1 cellular context compared by ENCODE assay signal in the genomic region with DNA sequence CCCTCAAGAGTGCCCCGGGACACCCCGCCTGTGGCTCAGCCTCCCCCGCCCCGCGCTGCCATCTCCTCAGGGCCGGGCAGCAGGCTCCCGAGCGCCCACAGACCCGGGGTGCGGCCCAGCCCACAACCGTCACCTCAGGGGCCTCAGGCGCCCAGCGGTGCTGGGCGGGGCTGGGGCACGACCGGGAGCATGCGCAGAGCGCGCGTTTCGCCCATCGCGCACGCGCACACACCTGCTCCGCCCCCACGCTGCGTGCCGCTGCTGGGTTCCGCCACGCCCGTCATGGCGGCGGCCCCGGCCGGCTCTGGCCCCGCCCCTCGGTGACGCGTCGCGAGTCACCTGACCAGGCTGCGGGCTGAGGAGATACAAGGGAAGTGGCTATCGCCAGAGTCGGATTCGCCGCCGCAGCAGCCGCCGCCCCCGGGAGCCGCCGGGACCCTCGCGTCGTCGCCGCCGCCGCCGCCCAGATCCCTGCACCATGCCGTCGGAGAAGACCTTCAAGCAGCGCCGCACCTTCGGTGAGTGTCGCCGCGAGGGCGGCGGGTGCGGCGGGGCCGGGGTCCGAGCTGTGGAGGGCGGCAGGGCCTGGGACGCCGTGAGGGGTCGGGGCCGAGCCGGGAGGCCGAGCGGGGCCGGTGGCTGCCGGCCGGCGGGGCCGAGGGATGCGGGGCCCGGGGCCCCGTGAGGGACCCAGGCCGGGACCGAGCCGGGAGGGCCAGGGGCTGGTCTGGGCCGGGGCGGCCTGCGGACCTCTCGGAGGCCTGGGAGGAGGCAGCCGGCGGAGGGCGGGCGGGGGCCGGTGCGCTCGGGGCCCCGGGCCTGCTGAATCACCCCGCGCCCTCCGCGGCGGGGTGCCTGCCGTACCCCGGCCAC.
TF ChIP-seq lines count a peak whose summit lies in the region.

A gene (plus strand): TSS at position 387 of the 873 bp plus-strand sequence. CDS start 92 bp downstream, at position 479.

TF ChIP-seq in K562, 482 proteins besides CTCF, POLR2A, EP300 and RAD21 (continued from another document and continues in another):
- peak; percentile 81 for TF ChIP-seq ZBTB7A (IDR thresholded peaks at IDR 0.05; ENCODE audit: borderline replicate concordance, control insufficient read depth, low read depth, low read length)
- no peak for TF ChIP-seq SRSF3 (IDR thresholded peaks at IDR 0.05; ENCODE audit: insufficient read depth, low read length)
- TF ChIP-seq, protein P1, sequence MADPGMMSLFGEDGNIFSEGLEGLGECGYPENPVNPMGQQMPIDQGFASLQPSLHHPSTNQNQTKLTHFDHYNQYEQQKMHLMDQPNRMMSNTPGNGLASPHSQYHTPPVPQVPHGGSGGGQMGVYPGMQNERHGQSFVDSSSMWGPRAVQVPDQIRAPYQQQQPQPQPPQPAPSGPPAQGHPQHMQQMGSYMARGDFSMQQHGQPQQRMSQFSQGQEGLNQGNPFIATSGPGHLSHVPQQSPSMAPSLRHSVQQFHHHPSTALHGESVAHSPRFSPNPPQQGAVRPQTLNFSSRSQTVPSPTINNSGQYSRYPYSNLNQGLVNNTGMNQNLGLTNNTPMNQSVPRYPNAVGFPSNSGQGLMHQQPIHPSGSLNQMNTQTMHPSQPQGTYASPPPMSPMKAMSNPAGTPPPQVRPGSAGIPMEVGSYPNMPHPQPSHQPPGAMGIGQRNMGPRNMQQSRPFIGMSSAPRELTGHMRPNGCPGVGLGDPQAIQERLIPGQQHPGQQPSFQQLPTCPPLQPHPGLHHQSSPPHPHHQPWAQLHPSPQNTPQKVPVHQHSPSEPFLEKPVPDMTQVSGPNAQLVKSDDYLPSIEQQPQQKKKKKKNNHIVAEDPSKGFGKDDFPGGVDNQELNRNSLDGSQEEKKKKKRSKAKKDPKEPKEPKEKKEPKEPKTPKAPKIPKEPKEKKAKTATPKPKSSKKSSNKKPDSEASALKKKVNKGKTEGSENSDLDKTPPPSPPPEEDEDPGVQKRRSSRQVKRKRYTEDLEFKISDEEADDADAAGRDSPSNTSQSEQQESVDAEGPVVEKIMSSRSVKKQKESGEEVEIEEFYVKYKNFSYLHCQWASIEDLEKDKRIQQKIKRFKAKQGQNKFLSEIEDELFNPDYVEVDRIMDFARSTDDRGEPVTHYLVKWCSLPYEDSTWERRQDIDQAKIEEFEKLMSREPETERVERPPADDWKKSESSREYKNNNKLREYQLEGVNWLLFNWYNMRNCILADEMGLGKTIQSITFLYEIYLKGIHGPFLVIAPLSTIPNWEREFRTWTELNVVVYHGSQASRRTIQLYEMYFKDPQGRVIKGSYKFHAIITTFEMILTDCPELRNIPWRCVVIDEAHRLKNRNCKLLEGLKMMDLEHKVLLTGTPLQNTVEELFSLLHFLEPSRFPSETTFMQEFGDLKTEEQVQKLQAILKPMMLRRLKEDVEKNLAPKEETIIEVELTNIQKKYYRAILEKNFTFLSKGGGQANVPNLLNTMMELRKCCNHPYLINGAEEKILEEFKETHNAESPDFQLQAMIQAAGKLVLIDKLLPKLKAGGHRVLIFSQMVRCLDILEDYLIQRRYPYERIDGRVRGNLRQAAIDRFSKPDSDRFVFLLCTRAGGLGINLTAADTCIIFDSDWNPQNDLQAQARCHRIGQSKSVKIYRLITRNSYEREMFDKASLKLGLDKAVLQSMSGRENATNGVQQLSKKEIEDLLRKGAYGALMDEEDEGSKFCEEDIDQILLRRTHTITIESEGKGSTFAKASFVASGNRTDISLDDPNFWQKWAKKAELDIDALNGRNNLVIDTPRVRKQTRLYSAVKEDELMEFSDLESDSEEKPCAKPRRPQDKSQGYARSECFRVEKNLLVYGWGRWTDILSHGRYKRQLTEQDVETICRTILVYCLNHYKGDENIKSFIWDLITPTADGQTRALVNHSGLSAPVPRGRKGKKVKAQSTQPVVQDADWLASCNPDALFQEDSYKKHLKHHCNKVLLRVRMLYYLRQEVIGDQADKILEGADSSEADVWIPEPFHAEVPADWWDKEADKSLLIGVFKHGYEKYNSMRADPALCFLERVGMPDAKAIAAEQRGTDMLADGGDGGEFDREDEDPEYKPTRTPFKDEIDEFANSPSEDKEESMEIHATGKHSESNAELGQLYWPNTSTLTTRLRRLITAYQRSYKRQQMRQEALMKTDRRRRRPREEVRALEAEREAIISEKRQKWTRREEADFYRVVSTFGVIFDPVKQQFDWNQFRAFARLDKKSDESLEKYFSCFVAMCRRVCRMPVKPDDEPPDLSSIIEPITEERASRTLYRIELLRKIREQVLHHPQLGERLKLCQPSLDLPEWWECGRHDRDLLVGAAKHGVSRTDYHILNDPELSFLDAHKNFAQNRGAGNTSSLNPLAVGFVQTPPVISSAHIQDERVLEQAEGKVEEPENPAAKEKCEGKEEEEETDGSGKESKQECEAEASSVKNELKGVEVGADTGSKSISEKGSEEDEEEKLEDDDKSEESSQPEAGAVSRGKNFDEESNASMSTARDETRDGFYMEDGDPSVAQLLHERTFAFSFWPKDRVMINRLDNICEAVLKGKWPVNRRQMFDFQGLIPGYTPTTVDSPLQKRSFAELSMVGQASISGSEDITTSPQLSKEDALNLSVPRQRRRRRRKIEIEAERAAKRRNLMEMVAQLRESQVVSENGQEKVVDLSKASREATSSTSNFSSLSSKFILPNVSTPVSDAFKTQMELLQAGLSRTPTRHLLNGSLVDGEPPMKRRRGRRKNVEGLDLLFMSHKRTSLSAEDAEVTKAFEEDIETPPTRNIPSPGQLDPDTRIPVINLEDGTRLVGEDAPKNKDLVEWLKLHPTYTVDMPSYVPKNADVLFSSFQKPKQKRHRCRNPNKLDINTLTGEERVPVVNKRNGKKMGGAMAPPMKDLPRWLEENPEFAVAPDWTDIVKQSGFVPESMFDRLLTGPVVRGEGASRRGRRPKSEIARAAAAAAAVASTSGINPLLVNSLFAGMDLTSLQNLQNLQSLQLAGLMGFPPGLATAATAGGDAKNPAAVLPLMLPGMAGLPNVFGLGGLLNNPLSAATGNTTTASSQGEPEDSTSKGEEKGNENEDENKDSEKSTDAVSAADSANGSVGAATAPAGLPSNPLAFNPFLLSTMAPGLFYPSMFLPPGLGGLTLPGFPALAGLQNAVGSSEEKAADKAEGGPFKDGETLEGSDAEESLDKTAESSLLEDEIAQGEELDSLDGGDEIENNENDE (IDR thresholded peaks at IDR 0.05; ENCODE audit: low read depth, low read length) = no peak
- no peak for TF ChIP-seq LARP7 (IDR thresholded peaks at IDR 0.05)
- TF ChIP-seq, protein P2, sequence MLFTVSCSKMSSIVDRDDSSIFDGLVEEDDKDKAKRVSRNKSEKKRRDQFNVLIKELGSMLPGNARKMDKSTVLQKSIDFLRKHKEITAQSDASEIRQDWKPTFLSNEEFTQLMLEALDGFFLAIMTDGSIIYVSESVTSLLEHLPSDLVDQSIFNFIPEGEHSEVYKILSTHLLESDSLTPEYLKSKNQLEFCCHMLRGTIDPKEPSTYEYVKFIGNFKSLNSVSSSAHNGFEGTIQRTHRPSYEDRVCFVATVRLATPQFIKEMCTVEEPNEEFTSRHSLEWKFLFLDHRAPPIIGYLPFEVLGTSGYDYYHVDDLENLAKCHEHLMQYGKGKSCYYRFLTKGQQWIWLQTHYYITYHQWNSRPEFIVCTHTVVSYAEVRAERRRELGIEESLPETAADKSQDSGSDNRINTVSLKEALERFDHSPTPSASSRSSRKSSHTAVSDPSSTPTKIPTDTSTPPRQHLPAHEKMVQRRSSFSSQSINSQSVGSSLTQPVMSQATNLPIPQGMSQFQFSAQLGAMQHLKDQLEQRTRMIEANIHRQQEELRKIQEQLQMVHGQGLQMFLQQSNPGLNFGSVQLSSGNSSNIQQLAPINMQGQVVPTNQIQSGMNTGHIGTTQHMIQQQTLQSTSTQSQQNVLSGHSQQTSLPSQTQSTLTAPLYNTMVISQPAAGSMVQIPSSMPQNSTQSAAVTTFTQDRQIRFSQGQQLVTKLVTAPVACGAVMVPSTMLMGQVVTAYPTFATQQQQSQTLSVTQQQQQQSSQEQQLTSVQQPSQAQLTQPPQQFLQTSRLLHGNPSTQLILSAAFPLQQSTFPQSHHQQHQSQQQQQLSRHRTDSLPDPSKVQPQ (CRISPR knock-in tag; IDR thresholded peaks at IDR 0.05; ENCODE audit: borderline replicate concordance) = no peak
- TF ChIP-seq, protein P3, sequence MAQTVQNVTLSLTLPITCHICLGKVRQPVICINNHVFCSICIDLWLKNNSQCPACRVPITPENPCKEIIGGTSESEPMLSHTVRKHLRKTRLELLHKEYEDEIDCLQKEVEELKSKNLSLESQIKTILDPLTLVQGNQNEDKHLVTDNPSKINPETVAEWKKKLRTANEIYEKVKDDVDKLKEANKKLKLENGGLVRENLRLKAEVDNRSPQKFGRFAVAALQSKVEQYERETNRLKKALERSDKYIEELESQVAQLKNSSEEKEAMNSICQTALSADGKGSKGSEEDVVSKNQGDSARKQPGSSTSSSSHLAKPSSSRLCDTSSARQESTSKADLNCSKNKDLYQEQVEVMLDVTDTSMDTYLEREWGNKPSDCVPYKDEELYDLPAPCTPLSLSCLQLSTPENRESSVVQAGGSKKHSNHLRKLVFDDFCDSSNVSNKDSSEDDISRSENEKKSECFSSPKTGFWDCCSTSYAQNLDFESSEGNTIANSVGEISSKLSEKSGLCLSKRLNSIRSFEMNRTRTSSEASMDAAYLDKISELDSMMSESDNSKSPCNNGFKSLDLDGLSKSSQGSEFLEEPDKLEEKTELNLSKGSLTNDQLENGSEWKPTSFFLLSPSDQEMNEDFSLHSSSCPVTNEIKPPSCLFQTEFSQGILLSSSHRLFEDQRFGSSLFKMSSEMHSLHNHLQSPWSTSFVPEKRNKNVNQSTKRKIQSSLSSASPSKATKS (CRISPR knock-in tag; IDR thresholded peaks at IDR 0.05) = no peak
- peak; percentile 100 for TF ChIP-seq ELF2 (CRISPR knock-in tag; IDR thresholded peaks at IDR 0.05)
- no peak; the same call in 1 of the 2 replicates for TF ChIP-seq ZNF239 (CRISPR knock-in tag; IDR thresholded peaks at IDR 0.05)
- TF ChIP-seq SMARCC2 (IDR thresholded peaks at IDR 0.05; ENCODE audit: low read depth) = no peak
- peak; percentile 44; the same call in 1 of the 2 replicates for TF ChIP-seq KLF6 (CRISPR knock-in tag; IDR thresholded peaks at IDR 0.05; ENCODE audit: borderline replicate concordance)
- TF ChIP-seq, protein P4, sequence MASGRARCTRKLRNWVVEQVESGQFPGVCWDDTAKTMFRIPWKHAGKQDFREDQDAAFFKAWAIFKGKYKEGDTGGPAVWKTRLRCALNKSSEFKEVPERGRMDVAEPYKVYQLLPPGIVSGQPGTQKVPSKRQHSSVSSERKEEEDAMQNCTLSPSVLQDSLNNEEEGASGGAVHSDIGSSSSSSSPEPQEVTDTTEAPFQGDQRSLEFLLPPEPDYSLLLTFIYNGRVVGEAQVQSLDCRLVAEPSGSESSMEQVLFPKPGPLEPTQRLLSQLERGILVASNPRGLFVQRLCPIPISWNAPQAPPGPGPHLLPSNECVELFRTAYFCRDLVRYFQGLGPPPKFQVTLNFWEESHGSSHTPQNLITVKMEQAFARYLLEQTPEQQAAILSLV (tag; IDR thresholded peaks at IDR 0.05) = no peak
- TF ChIP-seq, protein P5, sequence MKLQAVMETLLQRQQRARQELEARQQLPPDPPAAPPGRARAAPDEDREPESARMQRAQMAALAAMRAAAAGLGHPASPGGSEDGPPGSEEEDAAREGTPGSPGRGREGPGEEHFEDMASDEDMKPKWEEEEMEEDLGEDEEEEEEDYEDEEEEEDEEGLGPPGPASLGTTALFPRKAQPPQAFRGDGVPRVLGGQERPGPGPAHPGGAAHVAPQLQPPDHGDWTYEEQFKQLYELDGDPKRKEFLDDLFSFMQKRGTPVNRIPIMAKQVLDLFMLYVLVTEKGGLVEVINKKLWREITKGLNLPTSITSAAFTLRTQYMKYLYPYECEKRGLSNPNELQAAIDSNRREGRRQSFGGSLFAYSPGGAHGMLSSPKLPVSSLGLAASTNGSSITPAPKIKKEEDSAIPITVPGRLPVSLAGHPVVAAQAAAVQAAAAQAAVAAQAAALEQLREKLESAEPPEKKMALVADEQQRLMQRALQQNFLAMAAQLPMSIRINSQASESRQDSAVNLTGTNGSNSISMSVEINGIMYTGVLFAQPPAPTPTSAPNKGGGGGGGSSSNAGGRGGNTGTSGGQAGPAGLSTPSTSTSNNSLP (IDR thresholded peaks at IDR 0.05; ENCODE audit: borderline replicate concordance, low read depth, low read length) = 0 out of 2 replicates have a peak, but pooled peaks have one; percentile 19
- TF ChIP-seq MTA1 (IDR thresholded peaks at IDR 0.05; ENCODE audit: borderline replicate concordance) = no peak
- TF ChIP-seq LCOR (CRISPR knock-in tag; IDR thresholded peaks at IDR 0.05) = no peak
- no peak for TF ChIP-seq BRD9 (IDR thresholded peaks at IDR 0.05; ENCODE audit: low read depth, partially characterized antibody)
- TF ChIP-seq ZNF589 (CRISPR knock-in tag; IDR thresholded peaks at IDR 0.05; ENCODE audit: low read depth) = 0 out of 2 replicates have a peak, but pooled peaks have one; percentile 80
- TF ChIP-seq, protein P6, sequence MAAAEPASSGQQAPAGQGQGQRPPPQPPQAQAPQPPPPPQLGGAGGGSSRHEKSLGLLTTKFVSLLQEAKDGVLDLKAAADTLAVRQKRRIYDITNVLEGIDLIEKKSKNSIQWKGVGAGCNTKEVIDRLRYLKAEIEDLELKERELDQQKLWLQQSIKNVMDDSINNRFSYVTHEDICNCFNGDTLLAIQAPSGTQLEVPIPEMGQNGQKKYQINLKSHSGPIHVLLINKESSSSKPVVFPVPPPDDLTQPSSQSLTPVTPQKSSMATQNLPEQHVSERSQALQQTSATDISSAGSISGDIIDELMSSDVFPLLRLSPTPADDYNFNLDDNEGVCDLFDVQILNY (CRISPR knock-in tag; IDR thresholded peaks at IDR 0.05) = no peak
- no peak for TF ChIP-seq PHB (CRISPR knock-in tag; IDR thresholded peaks at IDR 0.05)
- no peak for TF ChIP-seq ZNF586 (CRISPR knock-in tag; conservative IDR thresholded peaks at IDR 0.05)
- TF ChIP-seq PTBP1 (IDR thresholded peaks at IDR 0.05; ENCODE audit: low read depth, low read length) = no peak
- no peak for TF ChIP-seq BCL6 (CRISPR knock-in tag; IDR thresholded peaks at IDR 0.05)
- TF ChIP-seq NR2F6 (CRISPR knock-in tag; IDR thresholded peaks at IDR 0.05) = no peak
- peak; percentile 34 for TF ChIP-seq FOS (IDR thresholded peaks at IDR 0.05; ENCODE audit: extremely low read depth, insufficient read length)
- TF ChIP-seq, protein P7, sequence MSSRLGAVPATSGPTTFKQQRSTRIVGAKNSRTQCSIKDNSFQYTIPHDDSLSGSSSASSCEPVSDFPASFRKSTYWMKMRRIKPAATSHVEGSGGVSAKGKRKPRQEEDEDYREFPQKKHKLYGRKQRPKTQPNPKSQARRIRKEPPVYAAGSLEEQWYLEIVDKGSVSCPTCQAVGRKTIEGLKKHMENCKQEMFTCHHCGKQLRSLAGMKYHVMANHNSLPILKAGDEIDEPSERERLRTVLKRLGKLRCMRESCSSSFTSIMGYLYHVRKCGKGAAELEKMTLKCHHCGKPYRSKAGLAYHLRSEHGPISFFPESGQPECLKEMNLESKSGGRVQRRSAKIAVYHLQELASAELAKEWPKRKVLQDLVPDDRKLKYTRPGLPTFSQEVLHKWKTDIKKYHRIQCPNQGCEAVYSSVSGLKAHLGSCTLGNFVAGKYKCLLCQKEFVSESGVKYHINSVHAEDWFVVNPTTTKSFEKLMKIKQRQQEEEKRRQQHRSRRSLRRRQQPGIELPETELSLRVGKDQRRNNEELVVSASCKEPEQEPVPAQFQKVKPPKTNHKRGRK (tag; IDR thresholded peaks at IDR 0.05) = no peak
- TF ChIP-seq MED1 (CRISPR knock-in tag; IDR thresholded peaks at IDR 0.05; ENCODE audit: borderline replicate concordance) = peak; percentile 91; the same call in 1 of the 2 replicates
- no peak for TF ChIP-seq STAT5B (CRISPR knock-in tag; IDR thresholded peaks at IDR 0.05)
- peak; percentile 66 for TF ChIP-seq SIN3B (IDR thresholded peaks at IDR 0.05; ENCODE audit: low read depth)
- TF ChIP-seq TEAD2 (tag; IDR thresholded peaks at IDR 0.05) = no peak
